In genomic region chr3:45583021-45583851, GRCh38 we compare ENCODE assay signal across 10 cellular contexts. TPM values are rescaled to one million over a fixed set of nuclear protein-coding genes. Genes with fewer than 3 reads are reported as not detected.
DNase-seq lines count a peak whose midpoint lies in the region; ATAC-seq and TF ChIP-seq lines count a peak whose summit lies in the region.
"Had no signal": no experiment of that assay in that cellular context is flagged by ENCODE, and none has a peak within 500 bp of the region (broad histone marks: within the 10 kb centered on the region; RNA-seq: fewer than 3 reads in every experiment).

No MANE protein-coding gene starts in this region.

- no peak overlapping the region for H3K4me3 ChIP-seq in stomach

- no peak for ATAC-seq in GM18511 (IDR thresholded peaks at IDR 0.05; ENCODE audit: unreplicated experiment)

- TF ChIP-seq EP300 in stomach (IDR thresholded peaks at IDR 0.05) = no peak

- H3K4me1 ChIP-seq in stomach = peaks cover 0 to 17% (median 4%) of the 10 kb centered on the region in 4 donors

- WGBS in stomach, 5 donors = 63 to 76% (median 67%) methylated on average over 7 of the region's 7 CpGs

- H3K9me3 ChIP-seq in stomach = no peaks in the 10 kb centered on the region

- peak overlapping the region; percentile 74 for H3K27ac ChIP-seq in layer of hippocampus (ENCODE audit: low read depth, low read length)
- peak overlapping the region in 3 of 5 donors; percentile 20 to 47 (median 30) for H3K27ac ChIP-seq in stomach
- H3K27ac ChIP-seq: VCaP had no signal

- no peaks in the 10 kb centered on the region for H3K36me3 ChIP-seq in stomach

- no peak for TF ChIP-seq CTCF in stomach (IDR thresholded peaks at IDR 0.05)

- intact Hi-C loops in stomach (cut with DNase I; ENCODE audit: low total_unique reads) = no loop called here

- DNase-seq in NCI-H1694 treated with DMSO at 0.1 percent for 48 hours (lab: John Stamatoyannopoulos, UW) (peak; percentile 64), cerebellar nuclear complex (lab: John Stamatoyannopoulos, UW) (peak; percentile 3 to 45), stomach (no peak), DMS114 treated with DMSO at 0.1 percent for 48 hours (lab: John Stamatoyannopoulos, UW; ENCODE audit: unreplicated experiment) (no peak), DMS79 treated with DMSO at 0.1 percent for 48 hours (lab: John Stamatoyannopoulos, UW) (no peak), NCI-H1048 (lab: John Stamatoyannopoulos, UW) (no peak)
- DNase-seq: DMS153 had no signal

- H3K27me3 ChIP-seq in layer of hippocampus (ENCODE audit: control insufficient read depth, insufficient read depth, low read length) (no peaks in the 10 kb centered on the region), stomach (no peaks in the 10 kb centered on the region)

- no peak for TF ChIP-seq POLR2A in stomach (IDR thresholded peaks at IDR 0.05)

RNA-seq across cellular contexts. Expression of gene LIMD1, which starts 11.3 kb away (rescaled TPM):
- 10 to 100 TPM; 10.1 to 91.1 (median 25.3) TPM for total RNA-seq in stomach
- 1 to 10 TPM; 2.3 to 3.7 (median 3.4) TPM for polyA plus RNA-seq in stomach

Comparison
In these comparisons a context has a peak if more than half of its experiments do, and no peak if none do; other contexts are left out.
1. DNase-seq: peak in NCI-H1694 treated with DMSO at 0.1 percent for 48 hours (single experiment) and cerebellar nuclear complex (2 of 2); none in stomach (single experiment), DMS114 treated with DMSO at 0.1 percent for 48 hours (single experiment), DMS79 treated with DMSO at 0.1 percent for 48 hours (single experiment) and NCI-H1048 (single experiment).